12 cellular contexts compared by ENCODE assay signal in the genomic region with DNA sequence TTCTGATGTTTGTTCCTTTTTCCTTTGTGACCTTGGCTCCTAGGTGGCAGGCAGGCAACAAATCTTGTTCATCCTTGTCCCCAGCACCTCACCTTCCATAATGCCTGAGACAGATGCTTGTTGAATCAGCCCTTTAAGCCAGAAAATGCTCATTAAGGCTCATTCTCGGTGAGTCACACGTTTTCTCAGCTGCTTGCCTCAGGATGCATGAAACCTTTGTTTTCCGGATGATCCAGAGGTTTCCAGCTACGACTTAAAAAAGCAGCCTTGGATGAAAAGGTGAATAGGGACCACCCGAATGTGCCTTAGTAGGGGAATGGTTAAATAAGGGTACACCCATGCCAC. TPM values are rescaled to one million over a fixed set of nuclear protein-coding genes. Genes with fewer than 3 reads are reported as not detected.
DNase-seq lines count a peak whose midpoint lies in the region; ATAC-seq and TF ChIP-seq lines count a peak whose summit lies in the region.
"Had no signal": no experiment of that assay in that cellular context is flagged by ENCODE, and none has a peak within 500 bp of the region (broad histone marks: within the 10 kb centered on the region; RNA-seq: fewer than 3 reads in every experiment).

No MANE protein-coding gene starts in this region.

- H3K9ac ChIP-seq in HUES64 (ENCODE audit: low read depth, low read length): peak overlapping the region; percentile 8; the same call in 1 of the 2 replicates
- H3K9ac ChIP-seq: BLaER1 had no signal

- no peak overlapping the region for H3K4me3 Mint-ChIP-seq in Caco-2 (ENCODE audit: unreplicated experiment)

- peak in 1 of 2 experiments; percentile 6 for DNase-seq in Caco-2
- DNase-seq in myocyte (ENCODE audit: low read depth): peak; percentile 51
- no peak for DNase-seq in NCI-H82 treated with DMSO at 0.1 percent for 48 hours (lab: John Stamatoyannopoulos, UW; ENCODE audit: unreplicated experiment)
- DNase-seq in transverse colon: no peak
- DNase-seq: caudate nucleus, NCI-H1436, T1000 had no signal

- peak overlapping the region; percentile 84 for H3K27ac Mint-ChIP-seq in Caco-2 (ENCODE audit: unreplicated experiment)

- TF ChIP-seq EP300 in transverse colon (IDR thresholded peaks at IDR 0.05; ENCODE audit: low read depth): no peak

- in situ Hi-C loops in transverse colon (cut with MboI; ENCODE audit: low pct_ligation_motif_present in 1 of 4, low pct_unique_long_range_greater_than_20kb in 1 of 4, low sequenced_read_pairs in 3 of 4): no loop called here

- peaks cover 25% of the 10 kb centered on the region for H3K36me3 Mint-ChIP-seq in Caco-2 (ENCODE audit: insufficient read depth, unreplicated experiment)

- no TSS peak for BruUV-seq in Caco-2 (replicated peaks; lab: Mats Ljungman, UMichigan)

- H3K27me3 ChIP-seq in Caco-2 (replicated peaks; ENCODE audit: control insufficient read depth, insufficient read depth, low read length) (no peaks in the 10 kb centered on the region), HUES64 (ENCODE audit: insufficient read depth, low read length) (no peaks in the 10 kb centered on the region), transverse colon (no peaks in the 10 kb centered on the region)
- H3K27me3 ChIP-seq: BLaER1 had no signal

- H3K27me3 Mint-ChIP-seq in Caco-2 (ENCODE audit: insufficient read depth, unreplicated experiment): no peaks in the 10 kb centered on the region

- H3K4me1 ChIP-seq in Caco-2 (peaks cover 23% of the 10 kb centered on the region), HUES64 (ENCODE audit: insufficient read depth, low read length) (peaks cover 42% of the 10 kb centered on the region), transverse colon (peaks cover 0 to 7% (median 4%) of the 10 kb centered on the region in 4 donors)

- H3K27ac ChIP-seq in HUES64 (ENCODE audit: low read depth, low read length) (peak overlapping the region; percentile 65), cingulate gyrus (ENCODE audit: low read depth, low read length) (peak overlapping the region; percentile 32), transverse colon (no peak overlapping the region)
- H3K27ac ChIP-seq: BLaER1 had no signal

- H3K4me1 Mint-ChIP-seq in Caco-2 (ENCODE audit: low read depth, unreplicated experiment): peaks cover 10% of the 10 kb centered on the region

- TF ChIP-seq CTCF in Caco-2 (IDR thresholded peaks at IDR 0.05; ENCODE audit: insufficient read depth in 1 of 2, low read depth in 1 of 2, low read length in 1 of 2, severe bottlenecking in 1 of 2, unreplicated experiment in 1 of 2): no peak
- TF ChIP-seq CTCF in transverse colon (IDR thresholded peaks at IDR 0.05): no peak

- CTCF ChIA-PET in Caco-2 (lab: Charles Lee): no interaction called here

- ATAC-seq in HG03457 (IDR thresholded peaks at IDR 0.05; ENCODE audit: unreplicated experiment) (no peak), GM18502 (IDR thresholded peaks at IDR 0.05; ENCODE audit: poor library complexity, unreplicated experiment) (no peak)

- WGBS in HUES64: 34% methylated on average over 5 of the region's 5 CpGs
- WGBS in transverse colon (ENCODE audit: low coverage in 1 of 2), 2 donors: 72 to 80% methylated on average over 1 to 5 of the region's 5 CpGs

- H3K4me3 ChIP-seq in Caco-2 (ENCODE audit: low read depth, low read length): no peak overlapping the region
- H3K4me3 ChIP-seq in HUES64 (ENCODE audit: low read length): no peak overlapping the region
- no peak overlapping the region for H3K4me3 ChIP-seq in transverse colon
- H3K4me3 ChIP-seq: BLaER1 had no signal

- intact Hi-C loops in Caco-2 (cut with micrococcal nuclease; ENCODE audit: unreplicated experiment): no loop called here
- intact Hi-C loops in transverse colon (cut with DNase I; ENCODE audit: low total_unique reads): no loop called here

- no peak for TF ChIP-seq POLR2A in transverse colon (IDR thresholded peaks at IDR 0.05)

- H3K9me3 Mint-ChIP-seq in Caco-2 (ENCODE audit: unreplicated experiment): no peaks in the 10 kb centered on the region

- H3K9me3 ChIP-seq in Caco-2 (no peaks in the 10 kb centered on the region), HUES64 (ENCODE audit: insufficient read depth, low read depth, low read length) (no peaks in the 10 kb centered on the region), transverse colon (no peaks in the 10 kb centered on the region)
- H3K9me3 ChIP-seq: BLaER1 had no signal

- H3K36me3 ChIP-seq in Caco-2 (ENCODE audit: control insufficient read depth, insufficient read depth, low read length): no peaks in the 10 kb centered on the region; the same call in 1 of the 2 replicates
- H3K36me3 ChIP-seq in HUES64 (ENCODE audit: insufficient read depth, low read length): peaks cover 39% of the 10 kb centered on the region
- peaks cover 0 to 27% (median 12%) of the 10 kb centered on the region in 4 donors for H3K36me3 ChIP-seq in transverse colon

- POLR2A ChIA-PET in Caco-2 (lab: Charles Lee): interaction anchor here (0.8 to 1.0 kb wide), 2 partner anchors 9 to 111 kb away, joined by 3 to 5 read pairs; no protein-coding TSS in a partner anchor

RNA-seq across cellular contexts. Expression of a gene that starts 4.6 kb away (rescaled TPM):
- total RNA-seq in Caco-2 (2022) (58.4 and 61.6 TPM in 2 replicates), myocyte (25.7 and 28.6 TPM in 2 replicates), transverse colon (10 to 100 TPM; 34.4 to 70.8 (median 60.9) TPM)
- polyA plus RNA-seq in HUES64 (2013, experiment 1 of 2): 37.1 TPM
- 42.7 TPM for polyA plus RNA-seq in HUES64 (2013, experiment 2 of 2)
- polyA plus RNA-seq in myocyte (2012): 109 TPM

RNA-seq across cellular contexts. Expression of a gene that starts 35.9 kb away (rescaled TPM):
- 20.5 and 22.7 TPM in 2 replicates for total RNA-seq in Caco-2 (2022)
- polyA plus RNA-seq in HUES64 (2013, experiment 1 of 2): 156 TPM
- 170 TPM for polyA plus RNA-seq in HUES64 (2013, experiment 2 of 2)
- 1.3 and 1.7 TPM in 2 replicates for total RNA-seq in myocyte
- polyA plus RNA-seq in myocyte (2012): 25.7 TPM
- total RNA-seq in transverse colon: 1 to 10 TPM in 3 of 4 donors, not detected in 1; 1.1 to 5.6 (median 3.5) TPM

RNA-seq across cellular contexts. Expression of a gene that starts 37.5 kb away (rescaled TPM):
- 85.1 and 91.5 TPM in 2 replicates for total RNA-seq in Caco-2 (2022)
- polyA plus RNA-seq in HUES64 (2013, experiment 1 of 2): 84.9 TPM
- 100 TPM for polyA plus RNA-seq in HUES64 (2013, experiment 2 of 2)
- total RNA-seq in myocyte: 165 and 183 TPM in 2 replicates
- polyA plus RNA-seq in myocyte (2012): 109 TPM
- total RNA-seq in transverse colon: 100 to 1,000 TPM in 3 of 4 donors, 10 to 100 TPM in 1; 98.7 to 266 (median 153) TPM

Comparison
In these comparisons a context has a peak if more than half of its experiments do, and no peak if none do; other contexts are left out.
1. H3K27ac ChIP-seq: peak in HUES64 (single experiment) and cingulate gyrus (single experiment); none in transverse colon (0 of 4).